In the genomic region with DNA sequence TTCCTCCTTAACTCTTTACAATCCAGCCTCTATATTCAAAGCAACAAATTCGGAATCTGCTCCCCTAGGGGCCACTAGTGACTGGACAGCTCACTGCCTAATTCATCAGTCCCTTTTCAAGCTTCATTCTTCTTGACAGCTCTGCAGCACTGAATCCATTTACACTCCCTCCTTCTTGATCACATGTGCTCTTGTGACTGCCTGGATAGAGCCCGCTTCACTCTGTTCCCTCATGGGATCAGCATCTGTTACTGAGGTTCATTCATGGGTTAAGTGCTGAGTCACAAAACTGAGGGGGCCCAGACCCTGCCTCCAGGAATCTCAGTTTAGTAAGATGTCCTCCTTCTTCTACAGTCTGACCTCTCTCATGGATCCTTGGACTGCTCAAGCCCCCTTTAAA, we compare ENCODE assay signal across 18 cellular contexts.
"Had no signal": no experiment of that assay in that cellular context is flagged by ENCODE, and none has a peak within 500 bp of the region (broad histone marks: within the 10 kb centered on the region; RNA-seq: fewer than 3 reads in every experiment).

No MANE protein-coding gene starts in this region.

- H3K4me3 ChIP-seq: esophagus squamous epithelium, hepatocyte, mucosa of descending colon, prostate gland, skin epidermis, testis, tibial nerve had no signal

- H3K27me3 Mint-ChIP-seq: effector memory CD8-positive, alpha-beta T cell; stimulated activated naive B cell treated with anti-CD40 and anti-IgM and Interleukin-4, amounts not matched to agents 10 μg/mL and 1 μg/mL and 100 μg/mL, for 72 hours had no signal

- H3K9ac ChIP-seq: parathyroid adenoma had no signal

- H2AFZ ChIP-seq: hepatocyte, parathyroid adenoma had no signal

- H3K27ac Mint-ChIP-seq: stimulated activated naive B cell treated with anti-CD40 and anti-IgM and Interleukin-4, amounts not matched to agents 10 μg/mL and 1 μg/mL and 100 μg/mL, for 72 hours; stimulated activated naive CD8-positive, alpha-beta T cell treated with anti-CD3 and anti-CD28 coated beads, Interleukin-15, amount 100 ng/mL, for 72 hours had no signal

- H3K79me2 ChIP-seq: hepatocyte, parathyroid adenoma had no signal

- H3K27me3 ChIP-seq: esophagus squamous epithelium, hepatocyte, testis, tibial nerve had no signal

- H3K4me1 ChIP-seq: esophagus squamous epithelium, parathyroid adenoma, prostate gland, testis had no signal

- H3K4me2 ChIP-seq: hepatocyte had no signal

- ATAC-seq: effector memory CD8-positive, alpha-beta T cell; mucosa of descending colon; naive thymus-derived CD8-positive, alpha-beta T cell; sciatic nerve; stimulated activated naive B cell treated with anti-CD40 and anti-IgM and Interleukin-4, amounts not matched to agents 10 μg/mL and 1 μg/mL and 100 μg/mL, for 72 hours; stimulated activated naive CD8-positive, alpha-beta T cell treated with anti-CD3 and anti-CD28 coated beads, Interleukin-15, amount 100 ng/mL, for 72 hours had no signal

- H3K36me3 ChIP-seq: esophagus squamous epithelium, prostate gland, tibial nerve had no signal

- H3K9me3 ChIP-seq: esophagus squamous epithelium, mucosa of descending colon, prostate gland, testis, tibial nerve had no signal

- H3K9me3 Mint-ChIP-seq: effector memory CD8-positive, alpha-beta T cell; stimulated activated naive CD8-positive, alpha-beta T cell treated with anti-CD3 and anti-CD28 coated beads, Interleukin-15, amount 100 ng/mL, for 72 hours had no signal

- H3K36me3 Mint-ChIP-seq: naive thymus-derived CD8-positive, alpha-beta T cell had no signal

- DNase-seq: effector memory CD8-positive, alpha-beta T cell; esophagus squamous epithelium; foreskin fibroblast; head of caudate nucleus; mucosa of descending colon; naive thymus-derived CD8-positive, alpha-beta T cell; occipital lobe; stimulated activated CD4-positive, alpha-beta T cell treated with anti-CD3 and anti-CD28 coated beads, Interleukin-2, amount 100 ng/mL, for 24 hours; stimulated activated CD4-positive, alpha-beta T cell treated with anti-CD3 and anti-CD28 coated beads, Interleukin-4, amount 100 ng/mL, for 4 hours; stimulated activated naive B cell treated with anti-CD40 and anti-IgM and Interleukin-4, amounts not matched to agents 10 μg/mL and 1 μg/mL and 100 μg/mL, for 72 hours; stimulated activated naive CD8-positive, alpha-beta T cell treated with anti-CD3 and anti-CD28 coated beads, Interleukin-15, amount 100 ng/mL, for 72 hours; testis had no signal

- H3K4me3 Mint-ChIP-seq: effector memory CD8-positive, alpha-beta T cell; naive thymus-derived CD8-positive, alpha-beta T cell; stimulated activated naive B cell treated with anti-CD40 and anti-IgM and Interleukin-4, amounts not matched to agents 10 μg/mL and 1 μg/mL and 100 μg/mL, for 72 hours; stimulated activated naive CD8-positive, alpha-beta T cell treated with anti-CD3 and anti-CD28 coated beads, Interleukin-15, amount 100 ng/mL, for 72 hours had no signal

- H3K27ac ChIP-seq: hepatocyte, parathyroid adenoma, prostate gland, skin epidermis, testis had no signal

- H3K4me1 Mint-ChIP-seq: stimulated activated naive CD8-positive, alpha-beta T cell treated with anti-CD3 and anti-CD28 coated beads, Interleukin-15, amount 100 ng/mL, for 72 hours had no signal
